ENCODE assay signal across 7 cellular contexts in the genomic region with DNA sequence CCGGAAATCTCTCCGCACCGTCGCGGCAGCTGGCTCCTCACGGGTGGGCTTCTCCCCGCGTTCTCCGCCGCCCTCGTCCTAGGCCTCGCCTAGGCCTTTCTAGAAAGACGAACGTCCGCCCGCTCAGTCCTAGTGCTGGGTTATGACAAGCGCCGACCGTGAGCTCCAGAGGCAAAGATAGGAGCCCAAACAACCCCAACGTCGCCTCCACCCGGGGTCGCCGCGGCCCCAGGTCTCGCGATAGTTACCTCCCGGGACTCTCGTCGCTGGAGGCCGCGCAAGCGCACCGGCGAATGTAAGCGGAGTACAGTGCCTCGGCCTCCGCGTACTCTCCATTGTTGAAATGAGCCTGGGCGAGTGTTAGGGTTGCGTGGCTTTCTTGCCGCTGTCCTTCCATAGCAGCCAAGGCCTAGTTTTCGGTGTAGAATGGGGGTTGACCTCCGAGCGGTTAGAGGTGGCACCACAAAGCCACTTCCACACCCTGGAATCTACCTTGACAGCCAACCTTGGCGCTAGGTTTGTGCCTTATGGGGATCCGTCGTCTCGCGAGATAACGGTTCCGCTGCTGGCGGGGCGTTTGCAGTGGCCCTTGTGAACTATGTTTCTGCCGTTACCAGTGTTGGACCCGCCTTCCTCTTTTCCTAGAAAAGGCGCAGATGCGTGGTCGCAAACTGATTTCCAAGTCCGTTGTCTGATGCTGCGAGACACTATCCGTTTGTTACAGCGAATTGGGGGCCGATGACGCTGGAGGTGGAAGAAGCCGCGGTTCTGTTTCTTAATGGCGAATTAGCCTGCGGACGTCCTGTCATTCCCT.
DNase-seq lines count a peak whose midpoint lies in the region; ATAC-seq and TF ChIP-seq lines count a peak whose summit lies in the region.

A gene (minus strand): TSS at position 526 of the 814 bp plus-strand sequence. CDS start 129 bp downstream, at position 397.

- DNase-seq in NCI-H2081 (lab: John Stamatoyannopoulos, UW) (peak; percentile 92 to 95), T-helper 9 cell (peak; percentile 91), astrocyte of the cerebellum (ENCODE audit: low read depth) (peak; percentile 90), hippocampal formation (lab: John Stamatoyannopoulos, UW) (peak; percentile 93), retina (peak; percentile 99)

- ATAC-seq in GM18517 (IDR thresholded peaks at IDR 0.05; ENCODE audit: unreplicated experiment): peak; percentile 85
- peak; percentile 74 for ATAC-seq in HG03039 (IDR thresholded peaks at IDR 0.05; ENCODE audit: unreplicated experiment)

- peak; percentile 19 for TF ChIP-seq CTCF in astrocyte of the cerebellum (IDR thresholded peaks at IDR 0.05; ENCODE audit: low read depth, low read length, missing control alignments)

- peak within 1 kb of the TSS; percentile 75 for H3K4me3 ChIP-seq in astrocyte of the cerebellum (ENCODE audit: low read depth, low read length)

- in situ Hi-C loops in astrocyte of the cerebellum (cut with HindIII; ENCODE audit: low sequenced_read_pairs): no loop called here

Comparison
In these comparisons a context has a peak if more than half of its experiments do, and no peak if none do; other contexts are left out.
1. Peak in every context shown above with its lines: DNase-seq, ATAC-seq and H3K4me3 ChIP-seq.